Comparison of ENCODE assay signal across 26 cellular contexts in the genomic region with DNA sequence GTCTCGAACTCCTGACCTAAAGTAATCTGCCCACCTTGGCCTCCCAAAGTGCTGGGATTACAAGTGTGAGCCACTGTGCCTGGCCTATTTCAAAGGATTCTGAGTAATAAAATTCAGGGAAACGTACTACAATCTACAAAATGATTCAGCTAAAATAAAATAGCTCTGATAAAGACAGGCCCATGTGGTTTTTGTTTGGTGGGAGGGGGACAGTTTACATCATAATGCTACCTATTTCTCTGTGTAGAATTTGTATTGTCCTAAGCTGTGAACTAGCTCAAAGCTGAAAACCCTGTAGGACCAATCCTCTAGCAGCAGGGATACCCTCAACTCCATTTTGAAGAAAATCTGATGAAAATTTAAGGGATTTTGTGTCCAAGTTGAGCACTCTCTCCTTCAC. TPM values are rescaled to one million over a fixed set of nuclear protein-coding genes. Genes with fewer than 3 reads are reported as not detected.
A peak's percentile ranks its signal among the peaks of the same experiment; 100 is the strongest.
DNase-seq lines count a peak whose midpoint lies in the region; ATAC-seq, FAIRE-seq and TF ChIP-seq lines count a peak whose summit lies in the region.
"Had no signal": no experiment of that assay in that cellular context is flagged by ENCODE, and none has a peak within 500 bp of the region (broad histone marks: within the 10 kb centered on the region; RNA-seq: fewer than 3 reads in every experiment).

No MANE protein-coding gene starts in this region.

- no peak overlapping the region for H3K4me3 Mint-ChIP-seq in GM23338
- H3K4me3 Mint-ChIP-seq: CD14-positive monocyte; CD4-positive, alpha-beta memory T cell; CD4-positive, CD25-positive, alpha-beta regulatory T cell; CD8-positive, alpha-beta memory T cell had no signal

- H3K27me3 ChIP-seq in GM23338 (ENCODE audit: insufficient read depth) (no peaks in the 10 kb centered on the region), K562 (ENCODE audit: control insufficient read depth in 2 of 2, insufficient read depth in 2 of 2, low read length in 2 of 2) (no peaks in the 10 kb centered on the region)
- H3K27me3 ChIP-seq: BE2C, BLaER1 had no signal

- H3K9me1 ChIP-seq in K562 (ENCODE audit: control insufficient read depth, insufficient read depth, low read length) = no peaks in the 10 kb centered on the region

- no peaks in the 10 kb centered on the region for H3K79me2 ChIP-seq in GM23338 (replicated peaks; ENCODE audit: insufficient read depth)
- no peaks in the 10 kb centered on the region for H3K79me2 ChIP-seq in K562 (ENCODE audit: control insufficient read depth, insufficient read depth, low read length)

- H3K27me3 Mint-ChIP-seq in GM23338 (ENCODE audit: insufficient read depth, low read depth, poor library complexity) = peaks cover 1% of the 10 kb centered on the region
- H3K27me3 Mint-ChIP-seq: CD4-positive, alpha-beta memory T cell; CD4-positive, CD25-positive, alpha-beta regulatory T cell; CD8-positive, alpha-beta memory T cell had no signal

- TF ChIP-seq POLR2A in K562 (conservative IDR thresholded peaks at IDR 0.05) = no peak

- 33% methylated on average over 2 of the region's 2 CpGs for WGBS in K562 (ENCODE audit: insufficient coverage, low coverage, missing lambda C conversion rate)

- no peaks in the 10 kb centered on the region for H3K36me3 ChIP-seq in GM23338 (ENCODE audit: insufficient read depth)
- peaks cover 27% of the 10 kb centered on the region; the same call in 2 of the 3 replicates for H3K36me3 ChIP-seq in K562 (ENCODE audit: control insufficient read depth, insufficient read depth, low read length)

- H3K4me1 ChIP-seq in GM23338 (ENCODE audit: insufficient read depth) = peaks cover 7% of the 10 kb centered on the region; the same call in 1 of the 2 replicates
- peaks cover 0 to 3% of the 10 kb centered on the region in 2 experiments; a peak in 2 of 5 replicates for H3K4me1 ChIP-seq in K562 (replicated peaks in 1 of 2; ENCODE audit: control insufficient read depth in 2 of 2, insufficient read depth in 2 of 2, low read length in 2 of 2)
- H3K4me1 ChIP-seq: BE2C, BLaER1 had no signal

- intact Hi-C loops in K562 (cut with micrococcal nuclease) = no loop called here

- TF ChIP-seq CTCF in GM23338 (conservative IDR thresholded peaks at IDR 0.05; ENCODE audit: low read depth in 2 of 2) = no peak
- no peak for TF ChIP-seq CTCF in K562 (IDR thresholded peaks at IDR 0.05 in 2 of 3, conservative IDR thresholded peaks at IDR 0.05 in 1 of 3; ENCODE audit: insufficient read depth in 2 of 3, low read depth in 1 of 3, low read length in 3 of 3)

- H3K9ac ChIP-seq in K562 (ENCODE audit: insufficient read depth in 1 of 2, low read depth in 2 of 2, low read length in 2 of 2) = no peak overlapping the region
- H3K9ac ChIP-seq: BLaER1 had no signal

- peak overlapping the region; percentile 19; the same call in 1 of the 2 replicates for H3K4me2 ChIP-seq in GM23338
- no peak overlapping the region for H3K4me2 ChIP-seq in K562 (ENCODE audit: insufficient read depth, low read length)
- H3K4me2 ChIP-seq: BLaER1 had no signal

- TF ChIP-seq EP300 in K562 (IDR thresholded peaks at IDR 0.05; ENCODE audit: low read length) = no peak

- in situ Hi-C loops in K562 (cut with MboI) = no loop called here

- no peak overlapping the region for H3K27ac Mint-ChIP-seq in GM23338
- H3K27ac Mint-ChIP-seq: CD14-positive monocyte; CD4-positive, alpha-beta memory T cell; CD4-positive, CD25-positive, alpha-beta regulatory T cell had no signal

- H3K4me3 ChIP-seq in GM23338 (no peak overlapping the region), K562 (no peak overlapping the region)
- H3K4me3 ChIP-seq: BLaER1, GM12878 had no signal

- CTCF ChIA-PET in K562 (lab: Yijun Ruan, JAX; ENCODE audit: low intra/inter-chr PET ratio) = no interaction called here

- H3K9me2 ChIP-seq in GM23338 (ENCODE audit: insufficient read depth) = no peaks in the 10 kb centered on the region

- DNase-seq in GM23338 (ENCODE audit: low spot score) (peak; percentile 17), OCI-M1 (lab: John Stamatoyannopoulos, UW) (peak; percentile 86), K562 (ENCODE audit: extremely low read depth in 1 of 4, low spot score in 3 of 4) (peak in 1 of 4 experiments; percentile 5), NCI-H1105 (lab: John Stamatoyannopoulos, UW) (no peak)
- DNase-seq: 8988T; ACHN; BE2C; C1 segment of cervical spinal cord; CD4-positive, alpha-beta memory T cell; CD4-positive, CD25-positive, alpha-beta regulatory T cell; CD8-positive, alpha-beta memory T cell; COR-L47; DMS 273 treated with DMSO at 0.1 percent for 48 hours; DMS153; DMS53; DMS79; DND-41; EL; GDM1 had no signal

- BruUV-seq in K562 (replicated peaks; lab: Mats Ljungman, UMichigan) = no TSS peak

- ATAC-seq in GM23338 = peak; percentile 51
- ATAC-seq in K562 = peak; percentile 64
- ATAC-seq in HG03175 (IDR thresholded peaks at IDR 0.05; ENCODE audit: unreplicated experiment) = no peak
- ATAC-seq: GM12878 had no signal

- H3K4me1 Mint-ChIP-seq in GM23338 = no peaks in the 10 kb centered on the region
- H3K4me1 Mint-ChIP-seq: CD14-positive monocyte had no signal

- peaks cover 9% of the 10 kb centered on the region; the same call in 1 of the 3 replicates for H3K36me3 Mint-ChIP-seq in GM23338 (ENCODE audit: low read depth)

- POLR2A ChIA-PET in K562 (lab: Yijun Ruan, JAX) = interaction anchor here (0.8 to 1.2 kb wide), 3 partner anchors 10 to 15 kb away, joined by 3 read pairs; no protein-coding TSS in a partner anchor

- no peak overlapping the region for H3K27ac ChIP-seq in GM23338 (ENCODE audit: low read depth)
- H3K27ac ChIP-seq in K562 (ENCODE audit: extremely low read depth, low read depth, low read length) = no peak overlapping the region
- H3K27ac ChIP-seq: BLaER1 had no signal

- H3K9me3 Mint-ChIP-seq in GM23338 = no peaks in the 10 kb centered on the region
- H3K9me3 Mint-ChIP-seq: CD4-positive, alpha-beta memory T cell; CD4-positive, CD25-positive, alpha-beta regulatory T cell; CD8-positive, alpha-beta memory T cell had no signal

- FAIRE-seq in K562 (lab: Jason Lieb, UNC) = no peak
- FAIRE-seq: A204.1, GM12878, GM12892, GM18507 had no signal

- no peaks in the 10 kb centered on the region for H3F3A ChIP-seq in GM23338 (replicated peaks; ENCODE audit: low read depth)

- H4K20me1 ChIP-seq in GM23338 (replicated peaks; ENCODE audit: insufficient read depth) (no peaks in the 10 kb centered on the region), K562 (replicated peaks; ENCODE audit: control insufficient read depth, insufficient read depth, low read length) (no peaks in the 10 kb centered on the region)
- H4K20me1 ChIP-seq: BLaER1 had no signal

- no peaks in the 10 kb centered on the region for H3K9me3 ChIP-seq in K562 (replicated peaks; ENCODE audit: control insufficient read depth, insufficient read depth, low read depth, low read length)
- H3K9me3 ChIP-seq: BE2C, BLaER1 had no signal

- no peak overlapping the region for H2AFZ ChIP-seq in GM23338
- H2AFZ ChIP-seq in K562 (ENCODE audit: low read depth, low read length) = no peak overlapping the region

- TF ChIP-seq RAD21 in K562 (CRISPR knock-in tag; conservative IDR thresholded peaks at IDR 0.05 in 1 of 2, IDR thresholded peaks at IDR 0.05 in 1 of 2) = no peak

TF ChIP-seq in GM23338, 12 proteins besides CTCF, POLR2A, EP300 and RAD21 (continues in another document):
- TF ChIP-seq EZH2phosphoT487 (IDR thresholded peaks at IDR 0.05; ENCODE audit: unreplicated experiment) = no peak
- no peak for TF ChIP-seq EZH2 (IDR thresholded peaks at IDR 0.05; ENCODE audit: low read depth, unreplicated experiment)
- TF ChIP-seq ZNF114 (CRISPR knock-in tag; IDR thresholded peaks at IDR 0.05) = no peak
- no peak for TF ChIP-seq NANOG (IDR thresholded peaks at IDR 0.05; ENCODE audit: borderline replicate concordance)
- no peak for TF ChIP-seq POLR2AphosphoS5 (IDR thresholded peaks at IDR 0.05; ENCODE audit: low read depth)

TF ChIP-seq in K562, 482 proteins besides CTCF, POLR2A, EP300 and RAD21:
- TF ChIP-seq ZNF707 (CRISPR knock-in tag; conservative IDR thresholded peaks at IDR 0.05) (no peak), C11orf30 (IDR thresholded peaks at IDR 0.05; ENCODE audit: low read depth) (peak; percentile 63; the same call in 1 of the 2 replicates), NFE2 (IDR thresholded peaks at IDR 0.05; ENCODE audit: low read depth) (peak; percentile 58), ZNF143 (CRISPR knock-in tag; IDR thresholded peaks at IDR 0.05) (no peak), ESRRA (IDR thresholded peaks at IDR 0.05; ENCODE audit: borderline replicate concordance, low read depth) (no peak), EP400 (IDR thresholded peaks at IDR 0.05) (0 out of 2 replicates have a peak, but pooled peaks have one; percentile 44), ARID1B (IDR thresholded peaks at IDR 0.05) (peak; percentile 41; the same call in 1 of the 2 replicates), MAFG (tag; conservative IDR thresholded peaks at IDR 0.05) (0 out of 2 replicates have a peak, but pooled peaks have one; percentile 20), ZNF316 (IDR thresholded peaks at IDR 0.05) (peak; percentile 45; the same call in 1 of the 2 replicates), MAFF (IDR thresholded peaks at IDR 0.05; ENCODE audit: low read length) (peak; percentile 26; the same call in 1 of the 2 replicates)
TF ChIP-seq in K562: peak in this region for 7.

RNA-seq across cellular contexts. Expression of a gene that starts 25.8 kb away (rescaled TPM):
- total RNA-seq in GM23338 (2014; rRNA removed; shearing (Covaris generic)) = 119 TPM in 2 replicates
- polyA plus RNA-seq in GM23338 (2016; fragmentation: Nextera tagmentation; extraction: Ambion mirVana) (36.6 and 44.1 TPM in 2 replicates), K562 (2011; rRNA removed) (68.6 and 75.1 TPM in 2 replicates), K562 (2014; fragmentation: Illumina TruSeq; extraction: Trizol) (112 and 120 TPM in 2 replicates), K562 (2014; fragmentation: Nextera tagmentation; extraction: Ambion mirVana) (100 to 1,000 TPM in 1 of 2 experiments, 10 to 100 TPM in 1; 72.3 to 273 TPM), K562 (2014; rRNA removed) (83.4 and 86.2 TPM in 2 replicates)
- total RNA-seq in K562 (2011; cell fraction: chromatin; rRNA removed; ENCODE audit: low replicate concordance) = 12.9 and 28.4 TPM in 2 replicates
- total RNA-seq in K562 (2011; cell fraction: nucleolus; rRNA removed) = 13.3 and 15.1 TPM in 2 replicates
- total RNA-seq in K562 (2011; cell fraction: nucleoplasm; rRNA removed) = 20.2 and 35.3 TPM in 2 replicates
- total RNA-seq in K562 (2014; rRNA removed) (78.4 and 82.3 TPM in 2 replicates), K562 (2014; rRNA removed; fragmentation: Illumina TruSeq; extraction: Trizol) (116 and 133 TPM in 2 replicates), K562 (2015; rRNA removed; fragmentation: Illumina TruSeq; extraction: Trizol) (120 and 128 TPM in 2 replicates), K562 (2021) (121 and 123 TPM in 2 replicates)
- 14.2 and 29.1 TPM in 2 replicates for polyA plus RNA-seq in K562 (2011; cell fraction: cytosol; rRNA removed)
- 17.4 and 20.8 TPM in 2 replicates for polyA plus RNA-seq in K562 (2011; cell fraction: nucleus; rRNA removed)
- polyA plus RNA-seq in K562 (2012) = 65.8 and 87.6 TPM in 2 replicates
- 83.2 and 102 TPM in 2 replicates for polyA minus RNA-seq in K562 (2011; rRNA and poly(A)+ RNA removed)
- polyA minus RNA-seq in K562 (2011; cell fraction: cytosol; rRNA and poly(A)+ RNA removed) = 39.9 and 52.1 TPM in 2 replicates
- polyA minus RNA-seq in K562 (2011; cell fraction: nucleus; rRNA and poly(A)+ RNA removed) = 10.5 and 20.2 TPM in 2 replicates
